In the genomic region with DNA sequence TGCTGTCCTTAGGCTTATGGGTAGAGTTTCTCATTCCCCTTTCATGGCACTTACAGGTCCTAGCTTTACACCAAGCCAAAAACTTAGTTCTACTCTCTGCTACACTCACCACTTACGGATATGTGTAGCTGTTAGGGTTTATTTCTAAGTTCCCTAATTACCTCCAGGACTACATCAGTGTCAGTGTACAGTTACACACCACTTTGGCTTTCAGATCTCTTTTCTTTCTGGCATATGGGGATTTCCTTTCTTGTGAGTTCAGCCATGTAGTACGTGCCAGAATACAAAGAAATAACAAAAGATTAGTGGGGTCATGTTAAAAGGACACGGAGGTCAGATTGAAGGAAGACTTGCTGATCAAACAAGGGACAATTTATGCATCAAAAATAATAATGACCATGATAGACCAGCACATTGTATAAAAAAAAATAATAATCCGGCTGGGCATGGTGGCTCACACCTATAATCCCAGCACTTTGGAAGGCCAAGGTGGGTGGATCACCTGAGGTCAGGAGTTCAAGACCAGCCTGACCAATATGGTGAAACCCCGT, we compare ENCODE assay signal across 11 cellular contexts. TPM values are rescaled to one million over a fixed set of nuclear protein-coding genes. Genes with fewer than 3 reads are reported as not detected.
DNase-seq lines count a peak whose midpoint lies in the region; ATAC-seq and TF ChIP-seq lines count a peak whose summit lies in the region.
"Had no signal": no experiment of that assay in that cellular context is flagged by ENCODE, and none has a peak within 500 bp of the region (broad histone marks: within the 10 kb centered on the region; RNA-seq: fewer than 3 reads in every experiment).

No MANE protein-coding gene starts in this region.

- H3K27ac ChIP-seq in CD4-positive, alpha-beta T cell (ENCODE audit: low read depth, low read length), result no peak overlapping the region
- no peak overlapping the region for H3K27ac ChIP-seq in effector memory CD4-positive, alpha-beta T cell (ENCODE audit: insufficient read depth, low read length, poor library complexity, severe bottlenecking)
- H3K27ac ChIP-seq: right lobe of liver had no signal

- ATAC-seq in CD4-positive, alpha-beta T cell (ENCODE audit: poor library complexity), result no peak
- ATAC-seq in GM18870 (IDR thresholded peaks at IDR 0.05; ENCODE audit: unreplicated experiment) (peak; percentile 51), HG03095 (IDR thresholded peaks at IDR 0.05; ENCODE audit: unreplicated experiment) (peak; percentile 39), activated B cell treated with CpG ODN at 0.5 μM for 24 hours (ENCODE audit: low read depth) (peak; percentile 33), GM18873 (IDR thresholded peaks at IDR 0.05; ENCODE audit: low FRiP score, unreplicated experiment) (no peak)

- H3K4me1 Mint-ChIP-seq in CD4-positive, alpha-beta T cell (ENCODE audit: low read depth), result peaks cover 62% of the 10 kb centered on the region
- peaks cover 70% of the 10 kb centered on the region for H3K4me1 Mint-ChIP-seq in activated B cell treated with CpG ODN at 0.5 μM for 24 hours

- no peak overlapping the region for H3K4me3 ChIP-seq in effector memory CD4-positive, alpha-beta T cell (ENCODE audit: insufficient read depth, low read depth, low read length, poor library complexity, severe bottlenecking)
- H3K4me3 ChIP-seq: BLaER1, right lobe of liver had no signal

- no peaks in the 10 kb centered on the region for H3K36me3 ChIP-seq in effector memory CD4-positive, alpha-beta T cell (ENCODE audit: control insufficient read depth, insufficient read depth, low read length)
- H3K36me3 ChIP-seq: BLaER1, right lobe of liver had no signal

- CTCF ChIA-PET in CD4-positive, alpha-beta T cell (lab: Charles Lee), result interaction anchor here (1.3 to 1.5 kb wide), 2 partner anchors 8 to 13 kb away, joined by 3 read pairs; no protein-coding TSS in a partner anchor
- CTCF ChIA-PET in activated B cell treated with CpG ODN at 0.5 μM for 24 hours (lab: Charles Lee), result interaction anchor here (1.0 to 1.4 kb wide), 2 partner anchors 12 to 171 kb away, joined by 3 to 4 read pairs; no protein-coding TSS in a partner anchor

- POLR2A ChIA-PET in CD4-positive, alpha-beta T cell (lab: Charles Lee), result interaction anchor here (0.6 to 4.3 kb wide), 4 partner anchors 9 to 59 kb away, joined by 3 to 54 read pairs (median 5); partner anchors contain the start of gene CDC42SE2
- POLR2A ChIA-PET in activated B cell treated with CpG ODN at 0.5 μM for 24 hours (lab: Charles Lee), result interaction anchor here (0.8 to 6.2 kb wide), 9 partner anchors 9 to 169 kb away, joined by 3 to 72 read pairs (median 6); partner anchors contain the start of gene CDC42SE2

- H3K27me3 ChIP-seq in CD4-positive, alpha-beta T cell (ENCODE audit: control insufficient read depth, insufficient read depth, low read length), result no peaks in the 10 kb centered on the region
- H3K27me3 ChIP-seq in effector memory CD4-positive, alpha-beta T cell (replicated peaks; ENCODE audit: control insufficient read depth, insufficient read depth, low read length, poor library complexity, severe bottlenecking), result no peaks in the 10 kb centered on the region
- H3K27me3 ChIP-seq: BLaER1, right lobe of liver had no signal

- no peak for TF ChIP-seq CTCF in CD4-positive, alpha-beta T cell (IDR thresholded peaks at IDR 0.05)
- TF ChIP-seq CTCF in activated B cell treated with CpG ODN at 0.5 μM for 24 hours (IDR thresholded peaks at IDR 0.05), result no peak

- H3K4me1 ChIP-seq in effector memory CD4-positive, alpha-beta T cell (ENCODE audit: control insufficient read depth, insufficient read depth, low read length, poor library complexity, severe bottlenecking), result peaks cover 21% of the 10 kb centered on the region
- H3K4me1 ChIP-seq: right lobe of liver had no signal

- H3K36me3 Mint-ChIP-seq in CD4-positive, alpha-beta T cell (ENCODE audit: low read depth), result no peaks in the 10 kb centered on the region
- peaks cover 22% of the 10 kb centered on the region for H3K36me3 Mint-ChIP-seq in activated B cell treated with CpG ODN at 0.5 μM for 24 hours (ENCODE audit: low read depth)

- H3K27me3 Mint-ChIP-seq in CD4-positive, alpha-beta T cell, result no peaks in the 10 kb centered on the region
- H3K27me3 Mint-ChIP-seq in activated B cell treated with CpG ODN at 0.5 μM for 24 hours, result no peaks in the 10 kb centered on the region

- H3K27ac Mint-ChIP-seq in CD4-positive, alpha-beta T cell, result peak overlapping the region; percentile 70
- H3K27ac Mint-ChIP-seq in activated B cell treated with CpG ODN at 0.5 μM for 24 hours, result peak overlapping the region; percentile 99

- intact Hi-C loops in CD4-positive, alpha-beta T cell (cut with DNase I, micrococcal nuclease), result loop anchor here in 1 of 2 experiments (5.0 kb wide), 1 partner anchor 35 kb away; no protein-coding TSS in a partner anchor
- intact Hi-C loops in activated B cell treated with CpG ODN at 0.5 μM for 24 hours (cut with micrococcal nuclease), result loop anchor here (1.0 to 5.0 kb wide), 2 partner anchors 12 to 585 kb away; partner anchors contain the start of gene FNIP1

- H3K9me3 ChIP-seq in CD4-positive, alpha-beta T cell (ENCODE audit: control insufficient read depth, low read length), result no peaks in the 10 kb centered on the region
- H3K9me3 ChIP-seq in effector memory CD4-positive, alpha-beta T cell (ENCODE audit: control insufficient read depth, low read length), result no peaks in the 10 kb centered on the region
- H3K9me3 ChIP-seq: BLaER1, right lobe of liver had no signal

- H3K4me3 Mint-ChIP-seq in CD4-positive, alpha-beta T cell, result peak overlapping the region; percentile 28
- H3K4me3 Mint-ChIP-seq in activated B cell treated with CpG ODN at 0.5 μM for 24 hours, result peak overlapping the region; percentile 81

- H3K9me3 Mint-ChIP-seq in CD4-positive, alpha-beta T cell, result no peaks in the 10 kb centered on the region
- no peaks in the 10 kb centered on the region for H3K9me3 Mint-ChIP-seq in activated B cell treated with CpG ODN at 0.5 μM for 24 hours

- no peak for DNase-seq in CD4-positive, alpha-beta T cell
- DNase-seq in activated B cell treated with CpG ODN at 0.5 μM for 24 hours, result no peak
- DNase-seq in superior temporal gyrus (ENCODE audit: extremely low spot score), result no peak
- no peak for DNase-seq in effector memory CD4-positive, alpha-beta T cell
- DNase-seq in NCI-H1436 treated with DMSO at 0.1 percent for 48 hours (lab: John Stamatoyannopoulos, UW), result no peak
- DNase-seq: NCI-H510A treated with DMSO at 0.1 percent for 48 hours, right lobe of liver had no signal

RNA-seq across cellular contexts. Expression of gene LYRM7, which starts 41.8 kb away (rescaled TPM):
- total RNA-seq in CD4-positive, alpha-beta T cell, result 10 to 100 TPM in 1 of 2 experiments, 1 to 10 TPM in 1; 8.3 to 11.9 TPM
- 11.9 and 13.1 TPM in 2 replicates for total RNA-seq in activated B cell treated with CpG ODN at 0.5 μM for 24 hours

RNA-seq across cellular contexts. Expression of gene HINT1, which starts 47.5 kb away (rescaled TPM):
- 100 to 1,000 TPM; 257 to 263 TPM for total RNA-seq in CD4-positive, alpha-beta T cell
- 201 and 212 TPM in 2 replicates for total RNA-seq in activated B cell treated with CpG ODN at 0.5 μM for 24 hours

RNA-seq across cellular contexts. Expression of gene CDC42SE2, which starts 51.3 kb away (rescaled TPM):
- total RNA-seq in CD4-positive, alpha-beta T cell, result 100 to 1,000 TPM; 218 to 230 TPM
- total RNA-seq in activated B cell treated with CpG ODN at 0.5 μM for 24 hours, result 114 and 122 TPM in 2 replicates

Comparison
In these comparisons a context has a peak if more than half of its experiments do, and no peak if none do; other contexts are left out.
1. ATAC-seq: peak in GM18870 (single experiment), HG03095 (single experiment) and activated B cell treated with CpG ODN at 0.5 μM for 24 hours (single experiment); none in CD4-positive, alpha-beta T cell (single experiment) and GM18873 (single experiment).